In the genomic region with DNA sequence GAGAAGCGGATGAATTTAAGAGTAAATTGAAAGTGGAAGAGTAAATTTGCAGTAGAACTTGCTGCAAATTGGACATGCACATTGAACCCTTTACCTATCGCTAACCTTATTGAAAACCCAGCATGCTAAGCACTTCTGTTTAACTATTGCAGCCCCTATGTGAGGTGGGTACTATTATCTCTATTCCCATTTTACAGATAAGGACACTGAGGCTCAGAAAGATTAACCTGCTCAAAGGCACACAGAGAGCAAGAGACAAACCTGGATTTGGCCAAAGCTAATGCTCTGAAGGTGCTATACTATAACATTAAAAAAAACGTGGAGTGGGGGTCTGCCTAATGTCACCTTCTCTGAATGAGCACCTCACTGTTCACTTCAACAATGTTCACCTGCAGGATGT, we compare ENCODE assay signal across 35 cellular contexts. TPM values are rescaled to one million over a fixed set of nuclear protein-coding genes. Genes with fewer than 3 reads are reported as not detected.
"Had no signal": no experiment of that assay in that cellular context is flagged by ENCODE, and none has a peak within 500 bp of the region (broad histone marks: within the 10 kb centered on the region; RNA-seq: fewer than 3 reads in every experiment).

No MANE protein-coding gene starts in this region.

- H3K27me3 ChIP-seq: adrenal gland, ascending aorta, body of pancreas, brain microvascular endothelial cell, breast epithelium, cardiac muscle cell had no signal

- ATAC-seq: activated naive CD4-positive, alpha-beta T cell treated with anti-CD3 and anti-CD28 coated beads, Interleukin-2, amount 50 U/mL, for 72 hours; activated naive CD8-positive, alpha-beta T cell treated with anti-CD3 and anti-CD28 coated beads, Interleukin-2, amount 50 U/mL, for 24 hours; activated T-cell treated with anti-CD3 and anti-CD28 coated beads, Interleukin-2, amount 50 U/mL, for 4 hours; activated T-cell treated with anti-CD3 and anti-CD28 coated beads, Interleukin-2, amount 50 U/mL, for 72 hours; activated T-helper 17 cell treated with anti-CD3 and anti-CD28 coated beads, Interleukin-2, amount 50 U/mL, for 72 hours; body of pancreas had no signal

- H3K9me3 ChIP-seq: adrenal gland, ascending aorta, body of pancreas, breast epithelium had no signal

- H3K4me3 ChIP-seq: adrenal gland, ascending aorta, body of pancreas, breast epithelium, cardiac muscle cell had no signal

- DNase-seq: activated effector memory CD4-positive, alpha-beta T cell treated with anti-CD3 and anti-CD28 coated beads, Interleukin-2, amount 50 U/mL, for 16 hours; activated effector memory CD4-positive, alpha-beta T cell treated with Interleukin-2 at 50 U/mL for 16 hours; activated gamma-delta T cell; activated gamma-delta T cell treated with Interleukin-2 at 50 U/mL for 16 hours; activated naive CD4-positive, alpha-beta T cell; activated naive CD4-positive, alpha-beta T cell treated with anti-CD3 and anti-CD28 coated beads for 36 hours; activated naive CD4-positive, alpha-beta T cell treated with anti-CD3 and anti-CD28 coated beads, Interleukin-2, amount 10 ng/mL, durations not matched to agents 7 days and 5 days; activated naive CD4-positive, alpha-beta T cell treated with anti-CD3 and anti-CD28 coated beads, Interleukin-2, amount 50 U/mL, for 16 hours; activated naive CD4-positive, alpha-beta T cell treated with Interleukin-2 at 50 U/mL for 16 hours; activated naive CD8-positive, alpha-beta T cell treated with anti-CD3 and anti-CD28 coated beads for 36 hours; activated naive CD8-positive, alpha-beta T cell treated with anti-CD3 and anti-CD28 coated beads, Interleukin-2, amount 10 ng/mL, durations not matched to agents 7 days and 5 days; activated naive CD8-positive, alpha-beta T cell treated with anti-CD3 and anti-CD28 coated beads, Interleukin-2, amount 50 U/mL, for 24 hours; activated T-cell treated with anti-CD3 and anti-CD28 coated beads for 4 hours; activated T-cell treated with anti-CD3 and anti-CD28 coated beads, Interleukin-2, amount 50 U/mL, for 1 hour; activated T-cell treated with anti-CD3 and anti-CD28 coated beads, Interleukin-2, amount 50 U/mL, for 24 hours; activated T-cell treated with anti-CD3 and anti-CD28 coated beads, Interleukin-2, amount 50 U/mL, for 4 hours; activated T-cell treated with anti-CD3 and anti-CD28 coated beads, Interleukin-2, amount 50 U/mL, for 48 hours; activated T-cell treated with anti-CD3 and anti-CD28 coated beads, Interleukin-2, amount 50 U/mL, for 72 hours; adrenal gland; amniotic stem cell; amygdala; anterior cingulate cortex; aorta; body of pancreas; brain microvascular endothelial cell; caudate nucleus; central memory CD4-positive, alpha-beta T cell; cerebellar nuclear complex had no signal

- H3K27ac ChIP-seq: adrenal gland, ascending aorta, brain microvascular endothelial cell, breast epithelium, cardiac muscle cell had no signal

- FAIRE-seq: astrocyte, bronchial epithelial cell had no signal

- H3K36me3 ChIP-seq: adrenal gland, ascending aorta, brain microvascular endothelial cell, breast epithelium, cardiac muscle cell had no signal

- H3K4me1 ChIP-seq: adrenal gland, breast epithelium had no signal

RNA-seq across cellular contexts. Expression of a gene that starts 21.0 kb away (rescaled TPM):
- total RNA-seq: activated naive CD4-positive, alpha-beta T cell treated with anti-CD3 and anti-CD28 coated beads for 36 hours; activated naive CD4-positive, alpha-beta T cell treated with anti-CD3 and anti-CD28 coated beads, Interleukin-2, amount 50 U/mL, for 72 hours; activated naive CD8-positive, alpha-beta T cell treated with anti-CD3 and anti-CD28 coated beads for 36 hours; activated naive CD8-positive, alpha-beta T cell treated with anti-CD3 and anti-CD28 coated beads, Interleukin-2, amount 10 ng/mL, durations not matched to agents 7 days and 5 days had no signal
